ENCODE assay signal across 10 cellular contexts in the genomic region with DNA sequence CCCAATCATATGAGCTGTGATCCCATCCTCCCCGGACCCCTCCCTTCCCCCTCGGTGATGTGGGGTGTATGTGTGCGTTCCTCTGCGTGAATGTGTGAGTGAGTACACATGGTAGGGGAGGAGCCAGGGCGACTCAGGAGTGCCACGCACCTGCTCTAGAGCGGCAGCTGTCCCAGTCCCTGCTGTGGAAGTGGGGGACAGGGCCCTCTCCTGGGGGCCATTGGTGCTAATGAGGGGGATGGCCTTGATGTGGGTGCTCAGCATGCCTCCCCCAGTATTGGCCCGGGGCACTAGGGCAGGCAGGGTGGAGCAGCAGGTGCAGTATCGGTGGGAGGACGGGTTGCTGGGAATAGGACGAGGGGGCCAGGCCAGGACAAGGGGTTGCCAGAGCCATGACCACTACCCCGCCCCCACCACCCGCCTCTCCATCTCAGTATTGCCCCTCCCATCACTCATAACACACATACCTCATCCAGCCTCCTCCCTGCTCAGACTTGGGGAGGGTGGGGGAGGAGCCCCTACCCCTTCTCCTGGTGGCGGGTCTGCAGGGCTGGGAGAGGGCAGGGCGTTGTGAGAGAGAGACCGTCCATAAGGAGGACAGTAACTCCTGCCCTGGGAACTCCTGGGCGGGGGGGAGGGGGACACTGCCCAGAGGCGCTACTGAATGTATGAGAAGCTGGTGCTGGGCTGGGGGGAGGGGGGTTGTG. TPM values are rescaled to one million over a fixed set of nuclear protein-coding genes. Genes with fewer than 3 reads are reported as not detected.
DNase-seq lines count a peak whose midpoint lies in the region; ATAC-seq and TF ChIP-seq lines count a peak whose summit lies in the region.
"Had no signal": no experiment of that assay in that cellular context is flagged by ENCODE, and none has a peak within 500 bp of the region (broad histone marks: within the 10 kb centered on the region; RNA-seq: fewer than 3 reads in every experiment).

No MANE protein-coding gene starts in this region.

- H3K27ac ChIP-seq in adrenal gland: peak overlapping the region in 4 of 5 donors; percentile 43 to 100 (median 96)
- H3K27ac ChIP-seq in temporal lobe (ENCODE audit: low read depth, low read length): peak overlapping the region; percentile 82

- peak; percentile 25 for ATAC-seq in left lobe of liver
- no peak for ATAC-seq in HG03439 (IDR thresholded peaks at IDR 0.05; ENCODE audit: unreplicated experiment)
- no peak for ATAC-seq in HG02981 (IDR thresholded peaks at IDR 0.05; ENCODE audit: unreplicated experiment)

- no peaks in the 10 kb centered on the region for H3K9me3 ChIP-seq in adrenal gland (replicated peaks in 1 of 3)

- WGBS in adrenal gland, 4 donors: 33 to 40% (median 37%) methylated on average over 12 to 18 of the region's 18 CpGs

- peak in 1 of 2 donors; percentile 42 for TF ChIP-seq POLR2A in adrenal gland (IDR thresholded peaks at IDR 0.05)

- DNase-seq in NCI-H1417 (lab: John Stamatoyannopoulos, UW) (peak in 2 of 3 experiments; percentile 52 to 70), NCI-H1417 treated with DMSO at 0.1 percent for 48 hours (lab: John Stamatoyannopoulos, UW) (no peak), adrenal gland (peak; percentile 51 to 81 (median 70)), left lobe of liver (ENCODE audit: low spot score) (no peak), SIG-M5 (lab: John Stamatoyannopoulos, UW) (no peak)
- DNase-seq: activated effector memory CD4-positive, alpha-beta T cell treated with anti-CD3 and anti-CD28 coated beads, Interleukin-2, amount 50 U/mL, for 16 hours; effector CD8-positive, alpha-beta T cell had no signal

- peaks cover 0 to 71% of the 10 kb centered on the region in 2 donors for H3K36me3 ChIP-seq in adrenal gland (replicated peaks in 1 of 2)

- H3K27me3 ChIP-seq in adrenal gland: no peaks in the 10 kb centered on the region

- TF ChIP-seq CTCF in adrenal gland (IDR thresholded peaks at IDR 0.05): no peak

- H3K4me1 ChIP-seq in adrenal gland (replicated peaks in 1 of 2): peaks cover 30 to 49% of the 10 kb centered on the region in 2 donors

- intact Hi-C loops in adrenal gland (cut with DNase I): loop anchor here in 1 of 2 donors (2.0 to 5.0 kb wide), 2 partner anchors 33 to 75 kb away; a partner anchor contains a TSS

- H3K4me3 ChIP-seq in adrenal gland: no peak overlapping the region

RNA-seq across cellular contexts. Expression of a gene that starts 8.5 kb away (rescaled TPM):
- total RNA-seq in adrenal gland (10 to 100 TPM; 14.0 to 69.1 (median 41.4) TPM), left lobe of liver (18.6 TPM), temporal lobe (0.25 TPM)
- 10 to 100 TPM; 34.5 to 59.0 (median 36.6) TPM for polyA plus RNA-seq in adrenal gland

RNA-seq across cellular contexts. Expression of a gene that starts 29.1 kb away (rescaled TPM):
- total RNA-seq in adrenal gland (100 to 1,000 TPM in 3 of 8 donors, 10 to 100 TPM in 5; 46.1 to 110 (median 76.4) TPM), left lobe of liver (10.7 TPM), temporal lobe (109 TPM)
- 10 to 100 TPM; 41.8 to 62.3 (median 50.9) TPM for polyA plus RNA-seq in adrenal gland

RNA-seq across cellular contexts. Expression of a gene that starts 29.9 kb away (rescaled TPM):
- total RNA-seq in adrenal gland (100 to 1,000 TPM in 1 of 8 donors, 10 to 100 TPM in 7; 47.8 to 100 (median 69.1) TPM), left lobe of liver (45.9 TPM), temporal lobe (81.9 TPM)
- 100 to 1,000 TPM in 2 of 3 donors, 10 to 100 TPM in 1; 74.2 to 143 (median 128) TPM for polyA plus RNA-seq in adrenal gland

RNA-seq across cellular contexts. Expression of a gene that starts 37.6 kb away (rescaled TPM):
- total RNA-seq in adrenal gland (100 to 1,000 TPM in 1 of 8 donors, 10 to 100 TPM in 7; 57.1 to 127 (median 78.1) TPM), left lobe of liver (28.8 TPM), temporal lobe (76.7 TPM)
- polyA plus RNA-seq in adrenal gland: 100 to 1,000 TPM in 1 of 3 donors, 10 to 100 TPM in 2; 50.3 to 103 (median 92.9) TPM

RNA-seq across cellular contexts. Expression of a gene that starts 48.5 kb away (rescaled TPM):
- 10 to 100 TPM; 36.2 to 72.4 (median 61.7) TPM for total RNA-seq in adrenal gland
- 10 to 100 TPM; 36.2 to 65.1 (median 57.5) TPM for polyA plus RNA-seq in adrenal gland
- total RNA-seq in left lobe of liver: 25.1 TPM
- 31.5 TPM for total RNA-seq in temporal lobe

Comparison
In these comparisons a context has a peak if more than half of its experiments do, and no peak if none do; other contexts are left out.
1. DNase-seq: peak in NCI-H1417 (2 of 3) and adrenal gland (7 of 7); none in NCI-H1417 treated with DMSO at 0.1 percent for 48 hours (single experiment), left lobe of liver (single experiment) and SIG-M5 (single experiment).
2. RNA of a gene that starts 8.5 kb away (total RNA-seq): 14.0 to 69.1 TPM in adrenal gland and 18.6 TPM in left lobe of liver (single experiment); 0.25 TPM in temporal lobe (single experiment); every median in the first group is over 10 times any median in the second.